13 cellular contexts compared by ENCODE assay signal in genomic region chr5:94691270-94691669, GRCh38.
A peak's percentile ranks its signal among the peaks of the same experiment; 100 is the strongest.
DNase-seq lines count a peak whose midpoint lies in the region; ATAC-seq, FAIRE-seq and TF ChIP-seq lines count a peak whose summit lies in the region.
"Had no signal": no experiment of that assay in that cellular context is flagged by ENCODE, and none has a peak within 500 bp of the region (broad histone marks: within the 10 kb centered on the region; RNA-seq: fewer than 3 reads in every experiment).

No MANE protein-coding gene starts in this region.

- H3K14ac ChIP-seq in neuronal stem cell (ENCODE audit: low read length): no peak overlapping the region

- H3K79me1 ChIP-seq in neuronal stem cell (ENCODE audit: low read depth, low read length): no peaks in the 10 kb centered on the region

- H3K23ac ChIP-seq in neuronal stem cell (ENCODE audit: low read depth, low read length, poor library complexity): no peak overlapping the region

- H2AFZ ChIP-seq in GM23338 (no peak overlapping the region), GM12878 (ENCODE audit: control insufficient read depth, low read depth, low read length) (no peak overlapping the region), neuronal stem cell (ENCODE audit: low read length) (peak overlapping the region; percentile 1)

- H3K4me1 ChIP-seq in GM23338 (ENCODE audit: insufficient read depth): peaks cover 18% of the 10 kb centered on the region
- H3K4me1 ChIP-seq in GM12878 (ENCODE audit: control insufficient read depth, insufficient read depth, low read length): no peaks in the 10 kb centered on the region
- H3K4me1 ChIP-seq in neuronal stem cell (ENCODE audit: control insufficient read depth in 2 of 2, insufficient read depth in 1 of 2, low read depth in 1 of 2, low read length in 2 of 2): peaks cover 2 to 38% of the 10 kb centered on the region in 2 donors
- H3K4me1 ChIP-seq in uterus: peaks cover 0 to 4% of the 10 kb centered on the region in 2 donors
- H3K4me1 ChIP-seq: HAP-1 had no signal

- FAIRE-seq in GM12878 (lab: Jason Lieb, UNC): no peak

- peaks cover 17% of the 10 kb centered on the region for H3K4me1 Mint-ChIP-seq in GM23338

- CTCF ChIA-PET in GM12878 (lab: Yijun Ruan, JAX): interaction anchor here (0.6 to 5.3 kb wide), 3 partner anchors 47 to 167 kb away, joined by 3 to 28 read pairs (median 4); no protein-coding TSS in a partner anchor

- TF ChIP-seq EP300 in GM12878 (IDR thresholded peaks at IDR 0.05; ENCODE audit: borderline replicate concordance in 1 of 2, control insufficient read depth in 1 of 2, low read depth in 2 of 2, low read length in 2 of 2): no peak

- no peak overlapping the region for H3K18ac ChIP-seq in neuronal stem cell (ENCODE audit: low read length)

- H2BK15ac ChIP-seq in neuronal stem cell (ENCODE audit: low read length): no peak overlapping the region

- TF ChIP-seq RAD21 in GM12878 (IDR thresholded peaks at IDR 0.05; ENCODE audit: insufficient read depth, low read depth, low read length): no peak

- H3K9ac ChIP-seq in GM12878 (ENCODE audit: control insufficient read depth, insufficient read depth, low read length) (no peak overlapping the region), neuronal stem cell (ENCODE audit: low read depth, low read length, poor library complexity) (no peak overlapping the region)

- H2BK5ac ChIP-seq in neuronal stem cell (ENCODE audit: low read length): no peak overlapping the region

- no peak overlapping the region for H4K8ac ChIP-seq in neuronal stem cell (ENCODE audit: low read depth, low read length)

- intact Hi-C loops in GM12878 (cut with micrococcal nuclease; ENCODE audit: unreplicated experiment): no loop called here
- intact Hi-C loops in uterus (cut with DNase I; ENCODE audit: low total_unique reads): no loop called here

- H3K4me2 ChIP-seq in GM23338 (0 out of 2 replicates have a peak overlapping the region, but pooled peaks have one; percentile 6), GM12878 (ENCODE audit: control insufficient read depth, insufficient read depth) (no peak overlapping the region), neuronal stem cell (ENCODE audit: insufficient read depth, low read length, poor library complexity, severe bottlenecking) (no peak overlapping the region)

- no peak overlapping the region for H3K4me3 Mint-ChIP-seq in GM23338
- H3K4me3 Mint-ChIP-seq: CD4-positive, alpha-beta memory T cell had no signal

- no peak for TF ChIP-seq POLR2A in GM12878 (IDR thresholded peaks at IDR 0.05; ENCODE audit: low read depth, low read length)
- TF ChIP-seq POLR2A in uterus (IDR thresholded peaks at IDR 0.05): no peak

- H3K4me3 ChIP-seq in GM23338: no peak overlapping the region
- no peak overlapping the region for H3K4me3 ChIP-seq in GM12878
- no peak overlapping the region for H3K4me3 ChIP-seq in neuronal stem cell (ENCODE audit: low read length in 2 of 2)
- H3K4me3 ChIP-seq in uterus: no peak overlapping the region
- H3K4me3 ChIP-seq: HAP-1, SJSA1 had no signal

- DNase-seq in NCI-H1694 (lab: John Stamatoyannopoulos, UW): peak; percentile 30
- no peak for DNase-seq in NCI-H1694 treated with DMSO at 0.1 percent for 48 hours (lab: John Stamatoyannopoulos, UW)
- DNase-seq in GM23338 (ENCODE audit: low spot score): no peak
- DNase-seq in GM12878 (ENCODE audit: low read depth, low spot score): no peak
- DNase-seq in neuronal stem cell (ENCODE audit: low spot score): no peak
- no peak for DNase-seq in uterus
- DNase-seq in NCI-H345 (lab: John Stamatoyannopoulos, UW): no peak
- DNase-seq in NOMO-1 (lab: John Stamatoyannopoulos, UW; ENCODE audit: unreplicated experiment in 2 of 2): no peak
- DNase-seq: CD4-positive, alpha-beta memory T cell; Karpas-422; NCI-H1048 had no signal

- no peak overlapping the region for H2BK120ac ChIP-seq in neuronal stem cell (ENCODE audit: low read depth, low read length)

- H3K79me2 ChIP-seq in GM23338 (replicated peaks; ENCODE audit: insufficient read depth) (no peaks in the 10 kb centered on the region), GM12878 (ENCODE audit: control insufficient read depth, insufficient read depth, low read length) (no peaks in the 10 kb centered on the region)

- 91% methylated on average over 1 of the region's 1 CpG for WGBS in GM12878 (ENCODE audit: insufficient coverage, insufficient replicate concordance, low lambda C conversion rate, missing lambda C conversion rate)
- WGBS in neuronal stem cell (ENCODE audit: extremely low coverage in 2 of 2, insufficient read length in 2 of 2, insufficient replicate concordance in 1 of 2), 2 donors: no CpG with 5 or more reads among the region's 1 CpG

- RAD21 ChIA-PET in GM12878 (lab: Charles Lee; ENCODE audit: unreplicated experiment): interaction anchor here (0.8 to 1.0 kb wide), 4 partner anchors 12 to 167 kb away, joined by 3 to 5 read pairs (median 3); no protein-coding TSS in a partner anchor

- H4K20me1 ChIP-seq in GM23338 (replicated peaks; ENCODE audit: insufficient read depth): no peaks in the 10 kb centered on the region; the same call in 1 of the 2 replicates
- H4K20me1 ChIP-seq in GM12878 (ENCODE audit: control insufficient read depth, insufficient read depth): no peaks in the 10 kb centered on the region

- TF ChIP-seq CTCF in GM23338 (conservative IDR thresholded peaks at IDR 0.05; ENCODE audit: low read depth in 2 of 2): no peak
- no peak for TF ChIP-seq CTCF in GM12878 (IDR thresholded peaks at IDR 0.05 in 2 of 3, conservative IDR thresholded peaks at IDR 0.05 in 1 of 3; ENCODE audit: control insufficient read depth in 2 of 3, extremely low read depth in 1 of 3, insufficient read depth in 1 of 3, low read depth in 3 of 3, low read length in 3 of 3)
- no peak for TF ChIP-seq CTCF in uterus (IDR thresholded peaks at IDR 0.05)

- POLR2A ChIA-PET in GM12878 (lab: Charles Lee): interaction anchor here (1.0 kb wide), 1 partner anchor 76 kb away, joined by 5 read pairs; no protein-coding TSS in a partner anchor

- H3K27ac ChIP-seq in GM23338 (ENCODE audit: low read depth): no peak overlapping the region
- H3K27ac ChIP-seq in GM12878 (ENCODE audit: control insufficient read depth, insufficient read depth): no peak overlapping the region
- no peak overlapping the region for H3K27ac ChIP-seq in neuronal stem cell (replicated peaks; ENCODE audit: low read length)
- H3K27ac ChIP-seq in uterus: no peak overlapping the region
- H3K27ac ChIP-seq: SJSA1 had no signal

- H3K27me3 ChIP-seq in GM23338 (ENCODE audit: insufficient read depth) (no peaks in the 10 kb centered on the region), GM12878 (replicated peaks in 1 of 2; ENCODE audit: control insufficient read depth in 2 of 2, insufficient read depth in 2 of 2, low read length in 1 of 2) (no peaks in the 10 kb centered on the region), neuronal stem cell (ENCODE audit: control insufficient read depth in 3 of 3, insufficient read depth in 3 of 3, low read depth in 1 of 3, low read length in 3 of 3) (no peaks in the 10 kb centered on the region), uterus (no peaks in the 10 kb centered on the region)
- H3K27me3 ChIP-seq: SJSA1 had no signal

- in situ Hi-C loops in GM12878 (cut with MboI): loop anchor here (25.0 kb wide), 1 partner anchor 1104 kb away; the partner anchor contains the start of genes NR2F1 and NR2F1-AS1

- H3F3A ChIP-seq in GM23338 (replicated peaks; ENCODE audit: low read depth): no peaks in the 10 kb centered on the region

- H2AK5ac ChIP-seq in neuronal stem cell (ENCODE audit: low read depth, low read length): no peak overlapping the region

- H2BK12ac ChIP-seq in neuronal stem cell (ENCODE audit: low read length): no peak overlapping the region

- peaks cover 12% of the 10 kb centered on the region; the same call in 2 of the 3 replicates for H3K36me3 Mint-ChIP-seq in GM23338 (ENCODE audit: low read depth)

- no peak overlapping the region for H3K27ac Mint-ChIP-seq in GM23338

- H3K9me2 ChIP-seq in GM23338 (ENCODE audit: insufficient read depth): no peaks in the 10 kb centered on the region

- ATAC-seq in GM23338 (no peak), GM12878 (no peak)

- no peaks in the 10 kb centered on the region; the same call in 1 of the 2 replicates for H3K36me3 ChIP-seq in GM23338 (ENCODE audit: insufficient read depth)
- no peaks in the 10 kb centered on the region; a peak in 2 of 4 replicates for H3K36me3 ChIP-seq in GM12878 (ENCODE audit: control insufficient read depth in 2 of 2, insufficient read depth in 2 of 2, low read length in 1 of 2)
- H3K36me3 ChIP-seq in neuronal stem cell (replicated peaks in 1 of 2; ENCODE audit: control insufficient read depth in 2 of 2, insufficient read depth in 2 of 2, low read length in 2 of 2): peaks cover 4 to 63% of the 10 kb centered on the region in 2 donors
- no peaks in the 10 kb centered on the region for H3K36me3 ChIP-seq in uterus

- SMC1A ChIA-PET in GM12878 (lab: Charles Lee; ENCODE audit: uncharacterized antibody, unreplicated experiment): interaction anchor here (0.7 to 1.4 kb wide), 2 partner anchors 47 to 167 kb away, joined by 3 to 10 read pairs; no protein-coding TSS in a partner anchor

- H3K27me3 Mint-ChIP-seq in GM23338 (ENCODE audit: insufficient read depth, low read depth, poor library complexity): no peaks in the 10 kb centered on the region
- H3K27me3 Mint-ChIP-seq: CD4-positive, alpha-beta memory T cell had no signal

- H3K4ac ChIP-seq in neuronal stem cell (ENCODE audit: low read length): no peak overlapping the region

- no peaks in the 10 kb centered on the region; the same call in 2 of the 3 replicates for H3K9me3 Mint-ChIP-seq in GM23338
- H3K9me3 Mint-ChIP-seq: CD4-positive, alpha-beta memory T cell had no signal

- H4K91ac ChIP-seq in neuronal stem cell (ENCODE audit: low read depth, low read length, poor library complexity): no peak overlapping the region

- BruUV-seq in GM12878 (replicated peaks; lab: Mats Ljungman, UMichigan): no TSS peak

- no peaks in the 10 kb centered on the region for H3K9me3 ChIP-seq in GM12878 (replicated peaks; ENCODE audit: control insufficient read depth, insufficient read depth, low read length)
- H3K9me3 ChIP-seq in neuronal stem cell (replicated peaks in 1 of 2; ENCODE audit: control insufficient read depth in 2 of 2, insufficient read depth in 1 of 2, low read depth in 1 of 2, low read length in 2 of 2): peaks cover 0 to 7% of the 10 kb centered on the region in 2 donors
- no peaks in the 10 kb centered on the region for H3K9me3 ChIP-seq in uterus
- H3K9me3 ChIP-seq: HAP-1, SJSA1 had no signal

TF ChIP-seq in GM23338, 12 proteins besides CTCF, POLR2A, EP300 and RAD21 (continues in another document):
- no peak for TF ChIP-seq CREB1 (CRISPR knock-in tag; IDR thresholded peaks at IDR 0.05; ENCODE audit: low read depth)

TF ChIP-seq in GM12878, 131 proteins besides CTCF, POLR2A, EP300 and RAD21 (continues in another document):
- TF ChIP-seq NR2F1 (conservative IDR thresholded peaks at IDR 0.05): no peak
- no peak for TF ChIP-seq SMAD5 (IDR thresholded peaks at IDR 0.05; ENCODE audit: low read depth)
- no peak for TF ChIP-seq SRF (IDR thresholded peaks at IDR 0.05; ENCODE audit: low read depth in 2 of 2, low read length in 2 of 2)
- TF ChIP-seq ZNF24 (IDR thresholded peaks at IDR 0.05): no peak
- no peak for TF ChIP-seq EGR1 (IDR thresholded peaks at IDR 0.05; ENCODE audit: borderline replicate concordance in 1 of 2, low read depth in 2 of 2, low read length in 2 of 2)
- TF ChIP-seq TAF1 (IDR thresholded peaks at IDR 0.05; ENCODE audit: borderline replicate concordance, low read depth, low read length): no peak
- no peak for TF ChIP-seq RCOR1 (conservative IDR thresholded peaks at IDR 0.05; ENCODE audit: low read depth, low read length)
